ENCODE assay signal across 17 cellular contexts in the genomic region with DNA sequence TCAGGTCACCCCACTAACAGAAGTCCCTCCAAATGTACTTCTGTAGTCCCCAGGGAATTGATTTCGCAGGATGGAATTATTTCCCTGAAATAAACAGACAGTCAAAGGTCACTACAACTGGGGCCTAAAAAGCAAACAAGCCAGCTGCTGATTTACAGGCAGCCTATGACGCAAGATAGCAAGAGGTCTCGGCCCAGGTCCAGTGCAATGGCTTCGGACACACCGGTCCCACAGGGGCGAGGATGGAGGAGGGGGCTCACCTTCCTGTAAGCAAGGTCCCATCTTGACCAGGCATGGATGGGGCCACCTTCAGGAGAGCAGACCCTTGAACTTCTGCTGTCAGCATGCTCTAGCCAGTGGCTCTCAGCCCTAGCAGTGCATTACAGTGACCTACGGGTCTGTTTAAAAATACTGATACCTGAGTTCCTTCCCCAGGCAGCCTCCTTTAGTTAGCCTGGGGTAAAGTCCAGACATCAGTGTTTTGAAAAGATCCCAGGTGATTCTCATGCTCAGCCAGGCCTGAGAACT. TPM values are rescaled to one million over a fixed set of nuclear protein-coding genes. Genes with fewer than 3 reads are reported as not detected.
A peak's percentile ranks its signal among the peaks of the same experiment; 100 is the strongest.
DNase-seq lines count a peak whose midpoint lies in the region; ATAC-seq, FAIRE-seq and TF ChIP-seq lines count a peak whose summit lies in the region.
"Had no signal": no experiment of that assay in that cellular context is flagged by ENCODE, and none has a peak within 500 bp of the region (broad histone marks: within the 10 kb centered on the region; RNA-seq: fewer than 3 reads in every experiment).

No MANE protein-coding gene starts in this region.

- H3K9me3 ChIP-seq in adipocyte (ENCODE audit: control insufficient read depth, low read length) (no peaks in the 10 kb centered on the region), gastroesophageal sphincter (no peaks in the 10 kb centered on the region), lower lobe of right lung (no peaks in the 10 kb centered on the region), subcutaneous abdominal adipose tissue (ENCODE audit: control insufficient read depth in 5 of 5, low read length in 5 of 5) (no peaks in the 10 kb centered on the region)
- H3K9me3 ChIP-seq: neutrophil had no signal

- H3K9ac ChIP-seq in adipocyte (ENCODE audit: low read length) = peak overlapping the region; percentile 85
- peak overlapping the region in 3 of 5 donors; percentile 4 to 16 (median 10) for H3K9ac ChIP-seq in subcutaneous abdominal adipose tissue (ENCODE audit: low read length in 5 of 5)

- WGBS in gastroesophageal sphincter (ENCODE audit: low coverage in 1 of 2), 2 donors = 56 to 80% methylated on average over 2 to 4 of the region's 7 CpGs

- H3K4me3 ChIP-seq in adipocyte (ENCODE audit: low read length) (no peak overlapping the region), gastroesophageal sphincter (no peak overlapping the region), lower lobe of right lung (no peak overlapping the region), subcutaneous abdominal adipose tissue (ENCODE audit: low read depth in 1 of 5, low read length in 5 of 5) (no peak overlapping the region)

- TF ChIP-seq EP300 in gastroesophageal sphincter (IDR thresholded peaks at IDR 0.05) = no peak

- no peak for FAIRE-seq in GM12891 (lab: Jason Lieb, UNC)
- FAIRE-seq: G401.6, small intestine had no signal

- H3K36me3 ChIP-seq in adipocyte (ENCODE audit: control insufficient read depth, insufficient read depth, low read length, severe bottlenecking) = no peaks in the 10 kb centered on the region
- H3K36me3 ChIP-seq in gastroesophageal sphincter = no peaks in the 10 kb centered on the region
- H3K36me3 ChIP-seq in lower lobe of right lung = no peaks in the 10 kb centered on the region
- H3K36me3 ChIP-seq in subcutaneous abdominal adipose tissue (ENCODE audit: control insufficient read depth in 5 of 5, insufficient read depth in 5 of 5, low read length in 5 of 5) = no peaks in the 10 kb centered on the region
- H3K36me3 ChIP-seq: neutrophil had no signal

- TF ChIP-seq CTCF in gastroesophageal sphincter (IDR thresholded peaks at IDR 0.05) (no peak), lower lobe of right lung (IDR thresholded peaks at IDR 0.05) (no peak)

- intact Hi-C loops in lower lobe of right lung (cut with DNase I) = no loop called here

- H3K4me1 ChIP-seq in adipocyte (ENCODE audit: control insufficient read depth, insufficient read depth, low read length) (peaks cover 79% of the 10 kb centered on the region), gastroesophageal sphincter (peaks cover 0 to 37% (median under 1%) of the 10 kb centered on the region in 3 donors), lower lobe of right lung (peaks cover 38% of the 10 kb centered on the region), subcutaneous abdominal adipose tissue (ENCODE audit: control insufficient read depth in 5 of 5, insufficient read depth in 5 of 5, low read length in 5 of 5) (peaks cover 16 to 91% (median 73%) of the 10 kb centered on the region in 5 donors)

- peak overlapping the region in 3 of 4 donors; percentile 11 to 60 (median 48) for H3K27ac ChIP-seq in gastroesophageal sphincter
- peak overlapping the region; percentile 63 for H3K27ac ChIP-seq in lower lobe of right lung
- H3K27ac ChIP-seq in subcutaneous abdominal adipose tissue (ENCODE audit: low read depth, low read length) = peak overlapping the region; percentile 93
- H3K27ac ChIP-seq: neutrophil, VCaP had no signal

- ATAC-seq in gastroesophageal sphincter (peak; percentile 54), lower lobe of right lung (peak in 1 of 2 donors; percentile 45), HG03457 (IDR thresholded peaks at IDR 0.05; ENCODE audit: unreplicated experiment) (no peak)
- ATAC-seq: activated CD8-positive, alpha-beta T cell treated with anti-CD3 and anti-CD28 coated beads, Interleukin-2, amount 10 ng/mL, durations not matched to agents 7 days and 5 days had no signal

- DNase-seq in adipocyte (ENCODE audit: low read depth) (no peak), lower lobe of right lung (no peak), GM12891 (ENCODE audit: insufficient read length, low spot score) (no peak), SHP77 (lab: John Stamatoyannopoulos, UW) (no peak), NCI-H146 (lab: John Stamatoyannopoulos, UW) (no peak)
- DNase-seq: activated CD8-positive, alpha-beta T cell treated with anti-CD3 and anti-CD28 coated beads, Interleukin-2, amount 10 ng/mL, durations not matched to agents 7 days and 5 days; amniotic stem cell; NCI-H1048; NCI-H82; small intestine; stimulated activated naive CD4-positive, alpha-beta T cell had no signal

- no peaks in the 10 kb centered on the region for H3K27me3 ChIP-seq in adipocyte (replicated peaks; ENCODE audit: control insufficient read depth, insufficient read depth, low read length)
- no peaks in the 10 kb centered on the region for H3K27me3 ChIP-seq in gastroesophageal sphincter
- no peaks in the 10 kb centered on the region for H3K27me3 ChIP-seq in lower lobe of right lung (ENCODE audit: low read depth)
- no peaks in the 10 kb centered on the region for H3K27me3 ChIP-seq in subcutaneous abdominal adipose tissue (ENCODE audit: control insufficient read depth in 5 of 5, insufficient read depth in 4 of 5, low read length in 5 of 5)

- TF ChIP-seq POLR2A in gastroesophageal sphincter (IDR thresholded peaks at IDR 0.05) (no peak), GM12891 (IDR thresholded peaks at IDR 0.05; ENCODE audit: low read depth, low read length) (no peak)

TF ChIP-seq in GM12891, 5 proteins besides CTCF, POLR2A, EP300 and RAD21:
- TF ChIP-seq POLR2AphosphoS5 (IDR thresholded peaks at IDR 0.05; ENCODE audit: low read depth, low read length) (no peak), TAF1 (IDR thresholded peaks at IDR 0.05; ENCODE audit: low read depth, low read length) (no peak), POU2F2 (IDR thresholded peaks at IDR 0.05; ENCODE audit: low read depth, low read length) (no peak), SPI1 (IDR thresholded peaks at IDR 0.05; ENCODE audit: low read depth, low read length) (no peak), PAX5 (IDR thresholded peaks at IDR 0.05; ENCODE audit: insufficient read depth, low read length, severe bottlenecking) (no peak)

RNA-seq across cellular contexts. Expression of a gene that starts 18.1 kb away (rescaled TPM):
- total RNA-seq in gastroesophageal sphincter (10 to 100 TPM in 2 of 4 donors, 1 to 10 TPM in 2; 7.4 to 27.7 (median 10.7) TPM), lower lobe of right lung (17.5 TPM)
- not detected for polyA plus RNA-seq in GM12891 (2012; ENCODE audit: low read depth, missing spikeins)
- total RNA-seq: activated CD8-positive, alpha-beta T cell treated with anti-CD3 and anti-CD28 coated beads, Interleukin-2, amount 10 ng/mL, durations not matched to agents 7 days and 5 days had no signal
